ENCODE assay signal across 22 cellular contexts in the genomic region with DNA sequence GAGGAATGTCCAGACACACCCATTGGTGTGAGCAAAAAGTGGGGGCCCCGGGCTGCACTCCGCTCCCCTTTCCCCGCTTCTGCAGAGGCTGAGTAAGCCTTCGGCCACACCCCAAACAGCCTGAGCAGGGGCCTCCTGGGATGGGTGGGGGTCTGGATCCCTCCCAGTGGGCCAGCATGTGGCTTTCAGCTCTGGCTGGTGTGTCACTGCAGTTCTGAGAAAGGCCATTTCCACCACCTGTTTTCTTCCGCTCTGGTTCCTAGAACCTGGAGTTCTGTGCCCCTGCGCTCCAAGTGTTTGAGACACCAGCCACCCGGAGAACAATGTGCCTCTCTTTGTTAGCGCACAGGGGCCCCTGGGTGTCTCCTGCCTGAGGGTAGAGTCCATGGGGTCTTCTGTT. TPM values are rescaled to one million over a fixed set of nuclear protein-coding genes. Genes with fewer than 3 reads are reported as not detected.
A peak's percentile ranks its signal among the peaks of the same experiment; 100 is the strongest.
DNase-seq lines count a peak whose midpoint lies in the region; ATAC-seq, FAIRE-seq and TF ChIP-seq lines count a peak whose summit lies in the region.
"Had no signal": no experiment of that assay in that cellular context is flagged by ENCODE, and none has a peak within 500 bp of the region (broad histone marks: within the 10 kb centered on the region; RNA-seq: fewer than 3 reads in every experiment).

No MANE protein-coding gene starts in this region.

- H3K79me2 ChIP-seq in HepG2 (ENCODE audit: insufficient read depth, low read length): no peaks in the 10 kb centered on the region

- H3K4me1 Mint-ChIP-seq in activated T-helper 1 cell treated with anti-CD3 and anti-CD28 coated beads, Interleukin-12 subunit alpha, Interleukin-12 subunit beta, Interleukin-2, Interleukin-4 antibody, amounts not matched to agents 30 ng/mL and 10 ng/mL and 1 ng/mL, durations not matched to agents 14 hours and 24 hours and 36 hours (ENCODE audit: low read depth): peaks cover 9% of the 10 kb centered on the region
- H3K4me1 Mint-ChIP-seq in stimulated activated effector memory CD8-positive, alpha-beta T cell treated with anti-CD3 and anti-CD28 coated beads, Interleukin-12 subunit alpha, Interleukin-12 subunit beta, amount 100 ng/mL, for 72 hours: peaks cover 34% of the 10 kb centered on the region

- no peak for TF ChIP-seq POLR2A in HepG2 (IDR thresholded peaks at IDR 0.05; ENCODE audit: insufficient read depth in 1 of 2, low read depth in 2 of 2, low read length in 2 of 2)
- TF ChIP-seq POLR2A in right lobe of liver (IDR thresholded peaks at IDR 0.05): no peak

- H3K9me3 Mint-ChIP-seq in activated T-helper 1 cell treated with anti-CD3 and anti-CD28 coated beads, Interleukin-12 subunit alpha, Interleukin-12 subunit beta, Interleukin-2, Interleukin-4 antibody, amounts not matched to agents 30 ng/mL and 10 ng/mL and 1 ng/mL, durations not matched to agents 14 hours and 24 hours and 36 hours: no peaks in the 10 kb centered on the region
- no peaks in the 10 kb centered on the region for H3K9me3 Mint-ChIP-seq in stimulated activated effector memory CD8-positive, alpha-beta T cell treated with anti-CD3 and anti-CD28 coated beads, Interleukin-12 subunit alpha, Interleukin-12 subunit beta, amount 100 ng/mL, for 72 hours
- H3K9me3 Mint-ChIP-seq: CD4-positive, alpha-beta memory T cell had no signal

- no peak for ATAC-seq in HepG2
- ATAC-seq in right lobe of liver: no peak
- no peak for ATAC-seq in lower lobe of right lung
- ATAC-seq in stimulated activated effector memory CD8-positive, alpha-beta T cell treated with anti-CD3 and anti-CD28 coated beads, Interleukin-12 subunit alpha, Interleukin-12 subunit beta, amount 100 ng/mL, for 72 hours: no peak
- ATAC-seq in left cardiac atrium: no peak

- in situ Hi-C loops in HepG2 (cut with HindIII; ENCODE audit: extremely low pct_ligation_motif_present, low pct_unique_long_range_greater_than_20kb): no loop called here

- H3K27ac ChIP-seq in HepG2 (ENCODE audit: extremely low read length, insufficient read depth, low read length) (no peak overlapping the region), right lobe of liver (no peak overlapping the region), lower lobe of right lung (no peak overlapping the region)

- H3K4me3 Mint-ChIP-seq in activated T-helper 1 cell treated with anti-CD3 and anti-CD28 coated beads, Interleukin-12 subunit alpha, Interleukin-12 subunit beta, Interleukin-2, Interleukin-4 antibody, amounts not matched to agents 30 ng/mL and 10 ng/mL and 1 ng/mL, durations not matched to agents 14 hours and 24 hours and 36 hours: no peak overlapping the region
- H3K4me3 Mint-ChIP-seq in stimulated activated effector memory CD8-positive, alpha-beta T cell treated with anti-CD3 and anti-CD28 coated beads, Interleukin-12 subunit alpha, Interleukin-12 subunit beta, amount 100 ng/mL, for 72 hours: no peak overlapping the region
- H3K4me3 Mint-ChIP-seq: CD4-positive, alpha-beta memory T cell had no signal

- peak overlapping the region; percentile 18; the same call in 1 of the 2 replicates for H3K4me2 ChIP-seq in HepG2 (ENCODE audit: low read depth, low read length)

- H3K27me3 Mint-ChIP-seq in activated T-helper 1 cell treated with anti-CD3 and anti-CD28 coated beads, Interleukin-12 subunit alpha, Interleukin-12 subunit beta, Interleukin-2, Interleukin-4 antibody, amounts not matched to agents 30 ng/mL and 10 ng/mL and 1 ng/mL, durations not matched to agents 14 hours and 24 hours and 36 hours (ENCODE audit: insufficient read depth): no peaks in the 10 kb centered on the region
- H3K27me3 Mint-ChIP-seq: CD4-positive, alpha-beta memory T cell had no signal

- no peak overlapping the region for H3K9ac ChIP-seq in HepG2 (ENCODE audit: insufficient read depth, low read depth, low read length)

- no peak for TF ChIP-seq RAD21 in HepG2 (CRISPR knock-in tag; IDR thresholded peaks at IDR 0.05)

- H3K4me3 ChIP-seq in HepG2 (replicated peaks in 1 of 3; ENCODE audit: insufficient read depth in 1 of 3, low read depth in 2 of 3, low read length in 3 of 3) (no peak overlapping the region), right lobe of liver (no peak overlapping the region), lower lobe of right lung (no peak overlapping the region)

- CTCF ChIA-PET in HepG2 (lab: Yijun Ruan, JAX; ENCODE audit: low intra/inter-chr PET ratio, low total read pairs): no interaction called here

- intact Hi-C loops in HepG2 (cut with micrococcal nuclease; ENCODE audit: unreplicated experiment) (no loop called here), right lobe of liver (cut with DNase I) (no loop called here), lower lobe of right lung (cut with DNase I) (no loop called here), left cardiac atrium (cut with DNase I) (no loop called here)
- intact Hi-C loops in activated T-helper 1 cell treated with anti-CD3 and anti-CD28 coated beads, Interleukin-12 subunit alpha, Interleukin-12 subunit beta, Interleukin-2, Interleukin-4 antibody, amounts not matched to agents 30 ng/mL and 10 ng/mL and 1 ng/mL, durations not matched to agents 14 hours and 24 hours and 36 hours (cut with micrococcal nuclease): no loop called here

- H3K27ac Mint-ChIP-seq in activated T-helper 1 cell treated with anti-CD3 and anti-CD28 coated beads, Interleukin-12 subunit alpha, Interleukin-12 subunit beta, Interleukin-2, Interleukin-4 antibody, amounts not matched to agents 30 ng/mL and 10 ng/mL and 1 ng/mL, durations not matched to agents 14 hours and 24 hours and 36 hours: peak overlapping the region; percentile 4
- peak overlapping the region; percentile 74 for H3K27ac Mint-ChIP-seq in stimulated activated effector memory CD8-positive, alpha-beta T cell treated with anti-CD3 and anti-CD28 coated beads, Interleukin-12 subunit alpha, Interleukin-12 subunit beta, amount 100 ng/mL, for 72 hours

- no peaks in the 10 kb centered on the region for H4K20me1 ChIP-seq in HepG2 (ENCODE audit: insufficient read depth, low read length)

- H3K36me3 ChIP-seq in HepG2 (replicated peaks in 1 of 2; ENCODE audit: control insufficient read depth in 1 of 2, insufficient read depth in 2 of 2, low read length in 2 of 2) (no peaks in the 10 kb centered on the region), right lobe of liver (peaks cover 0 to 4% (median 0%) of the 10 kb centered on the region in 4 donors), lower lobe of right lung (peaks cover 100% of the 10 kb centered on the region)
- H3K36me3 ChIP-seq: BE2C had no signal

- H2AFZ ChIP-seq in HepG2 (ENCODE audit: low read length): no peak overlapping the region

- no peak for DNase-seq in HepG2 (ENCODE audit: low spot score)
- no peak for DNase-seq in right lobe of liver
- DNase-seq in activated T-helper 1 cell treated with anti-CD3 and anti-CD28 coated beads, Interleukin-12 subunit alpha, Interleukin-12 subunit beta, Interleukin-2, Interleukin-4 antibody, amounts not matched to agents 30 ng/mL and 10 ng/mL and 1 ng/mL, durations not matched to agents 14 hours and 24 hours and 36 hours (ENCODE audit: low spot score): no peak
- peak; percentile 24 for DNase-seq in lower lobe of right lung
- DNase-seq in stimulated activated effector memory CD8-positive, alpha-beta T cell treated with anti-CD3 and anti-CD28 coated beads, Interleukin-12 subunit alpha, Interleukin-12 subunit beta, amount 100 ng/mL, for 72 hours (ENCODE audit: low spot score in 2 of 2): no peak
- no peak for DNase-seq in NCI-H748 treated with DMSO at 0.1 percent for 48 hours (lab: John Stamatoyannopoulos, UW)
- no peak for DNase-seq in SK-N-DZ (ENCODE audit: low spot score)
- no peak for DNase-seq in left cardiac atrium
- DNase-seq: BE2C; CD4-positive, alpha-beta memory T cell; DMS79; GOT3; KBM-7; NCI-H1105; NCI-H1694; NCI-H510A; NCI-H774; RPMI8226; SHP77 treated with DMSO at 0.1 percent for 48 hours had no signal

- TF ChIP-seq EP300 in HepG2 (IDR thresholded peaks at IDR 0.05; ENCODE audit: low read depth in 2 of 2, low read length in 2 of 2): no peak
- no peak for TF ChIP-seq EP300 in HepG2 (CRISPR knock-in tag; IDR thresholded peaks at IDR 0.05; ENCODE audit: borderline replicate concordance)

- H3K4me1 ChIP-seq in HepG2 (ENCODE audit: insufficient read depth, low read length): no peaks in the 10 kb centered on the region
- peaks cover 0 to 8% (median 0%) of the 10 kb centered on the region in 4 donors for H3K4me1 ChIP-seq in right lobe of liver
- no peaks in the 10 kb centered on the region for H3K4me1 ChIP-seq in lower lobe of right lung

- whole genome bisulfite sequencing in HepG2 (ENCODE audit: low lambda C conversion rate): 65% methylated on average over 8 of the region's 8 CpGs
- WGBS in right lobe of liver (ENCODE audit: insufficient coverage, low coverage, low lambda C conversion rate, missing lambda C conversion rate): 93% methylated on average over 2 of the region's 8 CpGs

- no peak for FAIRE-seq in HepG2 (lab: Jason Lieb, UNC)
- FAIRE-seq: GM12892, GM18507 had no signal

- POLR2A ChIA-PET in HepG2 (lab: Yijun Ruan, JAX): no interaction called here

- H3K36me3 Mint-ChIP-seq in activated T-helper 1 cell treated with anti-CD3 and anti-CD28 coated beads, Interleukin-12 subunit alpha, Interleukin-12 subunit beta, Interleukin-2, Interleukin-4 antibody, amounts not matched to agents 30 ng/mL and 10 ng/mL and 1 ng/mL, durations not matched to agents 14 hours and 24 hours and 36 hours (ENCODE audit: low read depth): peaks cover 20% of the 10 kb centered on the region
- H3K36me3 Mint-ChIP-seq in stimulated activated effector memory CD8-positive, alpha-beta T cell treated with anti-CD3 and anti-CD28 coated beads, Interleukin-12 subunit alpha, Interleukin-12 subunit beta, amount 100 ng/mL, for 72 hours: peaks cover 50% of the 10 kb centered on the region

- H3K27me3 ChIP-seq in HepG2 (ENCODE audit: control insufficient read depth in 1 of 2, insufficient read depth in 2 of 2, low read length in 2 of 2): peaks cover 0 to 9% of the 10 kb centered on the region in 2 experiments; a peak in 4 of 5 replicates
- no peaks in the 10 kb centered on the region for H3K27me3 ChIP-seq in right lobe of liver
- H3K27me3 ChIP-seq in lower lobe of right lung (ENCODE audit: low read depth): no peaks in the 10 kb centered on the region
- H3K27me3 ChIP-seq: BE2C had no signal

- no TSS peak for BruUV-seq in HepG2 (replicated peaks; lab: Mats Ljungman, UMichigan)

- TF ChIP-seq CTCF in HepG2 (CRISPR knock-in tag; IDR thresholded peaks at IDR 0.05) (no peak), right lobe of liver (IDR thresholded peaks at IDR 0.05) (no peak), lower lobe of right lung (IDR thresholded peaks at IDR 0.05) (no peak)

- H3K9me3 ChIP-seq in HepG2 (ENCODE audit: low read length) (no peaks in the 10 kb centered on the region), right lobe of liver (no peaks in the 10 kb centered on the region), lower lobe of right lung (no peaks in the 10 kb centered on the region)
- H3K9me3 ChIP-seq: BE2C had no signal

RNA-seq across cellular contexts. Expression of gene SLC37A1, which starts 30.9 kb away (rescaled TPM):
- total RNA-seq in HepG2 (2016; rRNA removed; fragmentation: Illumina TruSeq; extraction: Trizol) (0.17 and 0.40 TPM in 2 replicates), right lobe of liver (10 to 100 TPM in 1 of 6 experiments, 1 to 10 TPM in 5; 2.5 to 10.8 (median 6.2) TPM), lower lobe of right lung (28.9 TPM), left cardiac atrium (1 to 10 TPM; 1.9 to 3.7 TPM)
- total RNA-seq in HepG2 (2016; cell fraction: cytosol; rRNA removed; fragmentation: Illumina TruSeq; extraction: Trizol; ENCODE audit: low read depth): 0.18 TPM in 1 of 2 replicates, not detected in the other
- total RNA-seq in HepG2 (2016; cell fraction: insoluble cytoplasmic fraction; rRNA removed; fragmentation: Illumina TruSeq; extraction: Trizol): 0.10 and 0.28 TPM in 2 replicates
- 0.31 and 0.48 TPM in 2 replicates for total RNA-seq in HepG2 (2016; cell fraction: membrane; rRNA removed; fragmentation: Illumina TruSeq; extraction: Trizol)
- total RNA-seq in HepG2 (2016; cell fraction: nucleus; rRNA removed; fragmentation: Illumina TruSeq; extraction: Trizol): 0.31 and 0.34 TPM in 2 replicates
- polyA plus RNA-seq in HepG2 (2011; rRNA removed): 0.14 and 0.22 TPM in 2 replicates
- polyA plus RNA-seq in HepG2 (2011; cell fraction: cytosol; rRNA removed): 0.12 and 0.14 TPM in 2 replicates
- polyA plus RNA-seq in HepG2 (2011; cell fraction: nucleus; rRNA removed): 0.19 and 0.29 TPM in 2 replicates
- polyA plus RNA-seq in HepG2 (2012): 0.13 and 0.28 TPM in 2 replicates
- 0.18 and 0.58 TPM in 2 replicates for polyA plus RNA-seq in HepG2 (2016; cell fraction: cytosol; fragmentation: Illumina TruSeq; extraction: Trizol; ENCODE audit: low read depth)
- polyA plus RNA-seq in HepG2 (2016; cell fraction: insoluble cytoplasmic fraction; fragmentation: Illumina TruSeq; extraction: Trizol; ENCODE audit: low read depth): 0.12 and 0.25 TPM in 2 replicates
- 0.35 and 0.40 TPM in 2 replicates for polyA plus RNA-seq in HepG2 (2016; cell fraction: membrane; fragmentation: Illumina TruSeq; extraction: Trizol; ENCODE audit: low read depth)
- polyA plus RNA-seq in HepG2 (2016; cell fraction: nucleus; fragmentation: Illumina TruSeq; extraction: Trizol; ENCODE audit: insufficient read depth, low read depth): 0.37 and 0.70 TPM in 2 replicates
- polyA minus RNA-seq in HepG2 (2011; rRNA and poly(A)+ RNA removed; ENCODE audit: low replicate concordance): 0.80 and 7.9 TPM in 2 replicates
- 0.49 TPM in 1 of 2 replicates, not detected in the other for polyA minus RNA-seq in HepG2 (2011; cell fraction: cytosol; rRNA and poly(A)+ RNA removed)
- 0.12 and 0.39 TPM in 2 replicates for polyA minus RNA-seq in HepG2 (2011; cell fraction: nucleus; rRNA and poly(A)+ RNA removed)
- total RNA-seq in activated T-helper 1 cell treated with anti-CD3 and anti-CD28 coated beads, Interleukin-12 subunit alpha, Interleukin-12 subunit beta, Interleukin-2, Interleukin-4 antibody, amounts not matched to agents 30 ng/mL and 10 ng/mL and 1 ng/mL, durations not matched to agents 14 hours and 24 hours and 36 hours: 21.9 and 25.0 TPM in 2 replicates
- polyA plus RNA-seq in SK-N-DZ (2014; cell fraction: cytosol; rRNA removed): 3.5 and 4.2 TPM in 2 replicates
- polyA plus RNA-seq in SK-N-DZ (2014; cell fraction: nucleus; rRNA removed): 3.6 and 6.2 TPM in 2 replicates

RNA-seq across cellular contexts. Expression of gene RSPH1, which starts 48.5 kb away (rescaled TPM):
- total RNA-seq in HepG2 (2016; rRNA removed; fragmentation: Illumina TruSeq; extraction: Trizol) (not detected in 2 replicates), right lobe of liver (under 1 TPM in 5 of 6 experiments, not detected in 1; 0.18 to 0.55 (median 0.22) TPM), lower lobe of right lung (18.1 TPM), left cardiac atrium (not detected)
- not detected in 2 replicates for total RNA-seq in HepG2 (2016; cell fraction: cytosol; rRNA removed; fragmentation: Illumina TruSeq; extraction: Trizol; ENCODE audit: low read depth)
- not detected in 2 replicates for total RNA-seq in HepG2 (2016; cell fraction: insoluble cytoplasmic fraction; rRNA removed; fragmentation: Illumina TruSeq; extraction: Trizol)
- not detected in 2 replicates for total RNA-seq in HepG2 (2016; cell fraction: membrane; rRNA removed; fragmentation: Illumina TruSeq; extraction: Trizol)
- total RNA-seq in HepG2 (2016; cell fraction: nucleus; rRNA removed; fragmentation: Illumina TruSeq; extraction: Trizol): not detected in 2 replicates
- polyA plus RNA-seq in HepG2 (2011; rRNA removed): not detected in 2 replicates
- not detected in 2 replicates for polyA plus RNA-seq in HepG2 (2011; cell fraction: cytosol; rRNA removed)
- polyA plus RNA-seq in HepG2 (2011; cell fraction: nucleus; rRNA removed): not detected in 2 replicates
- not detected in 2 replicates for polyA plus RNA-seq in HepG2 (2012)
- polyA plus RNA-seq in HepG2 (2016; cell fraction: cytosol; fragmentation: Illumina TruSeq; extraction: Trizol; ENCODE audit: low read depth): not detected in 2 replicates
- polyA plus RNA-seq in HepG2 (2016; cell fraction: insoluble cytoplasmic fraction; fragmentation: Illumina TruSeq; extraction: Trizol; ENCODE audit: low read depth): not detected in 2 replicates
- polyA plus RNA-seq in HepG2 (2016; cell fraction: membrane; fragmentation: Illumina TruSeq; extraction: Trizol; ENCODE audit: low read depth): not detected in 2 replicates
- polyA plus RNA-seq in HepG2 (2016; cell fraction: nucleus; fragmentation: Illumina TruSeq; extraction: Trizol; ENCODE audit: insufficient read depth, low read depth): not detected in 2 replicates
- polyA minus RNA-seq in HepG2 (2011; rRNA and poly(A)+ RNA removed; ENCODE audit: low replicate concordance): not detected in 2 replicates
- not detected in 2 replicates for polyA minus RNA-seq in HepG2 (2011; cell fraction: cytosol; rRNA and poly(A)+ RNA removed)
- not detected in 2 replicates for polyA minus RNA-seq in HepG2 (2011; cell fraction: nucleus; rRNA and poly(A)+ RNA removed)
- total RNA-seq in activated T-helper 1 cell treated with anti-CD3 and anti-CD28 coated beads, Interleukin-12 subunit alpha, Interleukin-12 subunit beta, Interleukin-2, Interleukin-4 antibody, amounts not matched to agents 30 ng/mL and 10 ng/mL and 1 ng/mL, durations not matched to agents 14 hours and 24 hours and 36 hours: not detected in 2 replicates
- 0.03 and 0.85 TPM in 2 replicates for polyA plus RNA-seq in SK-N-DZ (2014; cell fraction: cytosol; rRNA removed)
- 0.45 and 1.3 TPM in 2 replicates for polyA plus RNA-seq in SK-N-DZ (2014; cell fraction: nucleus; rRNA removed)
- total RNA-seq: A172; CD4-positive, alpha-beta memory T cell had no signal
- polyA plus RNA-seq: CD4-positive, alpha-beta memory T cell had no signal

Comparison
In these comparisons a context has a peak if more than half of its experiments do, and no peak if none do; other contexts are left out.
1. RNA of gene RSPH1, which starts 48.5 kb away (total RNA-seq): 18.1 TPM in lower lobe of right lung (single experiment); 0.18 to 0.55 TPM in right lobe of liver, not detected in activated T-helper 1 cell treated with anti-CD3 and anti-CD28 coated beads, Interleukin-12 subunit alpha, Interleukin-12 subunit beta, Interleukin-2, Interleukin-4 antibody, amounts not matched to agents 30 ng/mL and 10 ng/mL and 1 ng/mL, durations not matched to agents 14 hours and 24 hours and 36 hours, not detected in left cardiac atrium and not detected in HepG2; every median in the first group is over 10 times any median in the second.